19 cellular contexts compared by ENCODE assay signal in the genomic region with DNA sequence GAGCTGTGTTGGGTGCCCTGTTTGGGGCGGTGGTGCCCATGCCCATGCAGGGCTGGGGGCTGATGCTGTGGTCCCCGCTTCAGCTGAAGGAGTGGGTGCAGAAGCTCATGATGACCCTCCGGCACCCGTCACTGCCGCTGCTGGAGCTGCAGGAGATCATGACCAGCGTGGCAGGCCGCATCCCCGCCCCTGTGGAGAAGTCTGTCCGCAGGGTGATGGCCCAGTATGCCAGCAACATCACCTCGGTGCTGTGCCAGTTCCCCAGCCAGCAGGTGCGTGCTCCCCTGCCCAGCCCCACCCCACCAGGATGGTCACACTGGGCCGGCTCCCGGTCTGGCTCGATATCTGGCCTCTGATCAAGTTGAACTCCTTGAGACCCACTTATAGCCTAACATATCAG.
"Had no signal": no experiment of that assay in that cellular context is flagged by ENCODE, and none has a peak within 500 bp of the region (broad histone marks: within the 10 kb centered on the region; RNA-seq: fewer than 3 reads in every experiment).

No MANE protein-coding gene starts in this region.

- H3K9me3 Mint-ChIP-seq: natural killer cell; stimulated activated naive B cell treated with anti-CD40 and anti-IgM and Interleukin-4, amounts not matched to agents 10 μg/mL and 1 μg/mL and 100 μg/mL, for 72 hours; stimulated activated naive CD8-positive, alpha-beta T cell treated with anti-CD3 and anti-CD28 coated beads, Interleukin-15, Interleukin-2, amounts not matched to agents 100 ng/mL and 50 ng/mL, for 24 hours had no signal

- H3K36me3 Mint-ChIP-seq: natural killer cell had no signal

- H3K4me1 Mint-ChIP-seq: natural killer cell had no signal

- H3K27me3 ChIP-seq: dorsolateral prefrontal cortex, heart left ventricle, hepatocyte, neutrophil, pancreas, sigmoid colon, tibial nerve, upper lobe of left lung, uterus had no signal

- H2AFZ ChIP-seq: hepatocyte had no signal

- H3K9me3 ChIP-seq: heart left ventricle, left ventricle myocardium inferior, lower lobe of right lung, neutrophil, pancreas, sigmoid colon, thoracic aorta, tibial nerve, upper lobe of left lung, uterus had no signal

- H3K4me1 ChIP-seq: heart left ventricle, left ventricle myocardium inferior, lower lobe of right lung, pancreas, sigmoid colon, tibial nerve, upper lobe of left lung, uterus had no signal

- H3K27ac ChIP-seq: heart left ventricle, hepatocyte, left ventricle myocardium inferior, lower lobe of right lung, neutrophil, pancreas, sigmoid colon, thoracic aorta, tibial nerve, upper lobe of left lung, uterus had no signal

- DNase-seq: dorsolateral prefrontal cortex; effector CD4-positive, alpha-beta T cell; heart left ventricle; kidney; left ventricle myocardium inferior; lower lobe of right lung; natural killer cell; retina; sigmoid colon; stimulated activated CD4-positive, alpha-beta T cell treated with anti-CD3 and anti-CD28 coated beads, Interleukin-4, amount 100 ng/mL, for 4 hours; stimulated activated naive B cell treated with anti-CD40 and anti-IgM and Interleukin-4, amounts not matched to agents 10 μg/mL and 1 μg/mL and 100 μg/mL, for 72 hours; uterus had no signal

- H3K27ac Mint-ChIP-seq: natural killer cell; stimulated activated naive B cell treated with anti-CD40 and anti-IgM and Interleukin-4, amounts not matched to agents 10 μg/mL and 1 μg/mL and 100 μg/mL, for 72 hours; stimulated activated naive CD8-positive, alpha-beta T cell treated with anti-CD3 and anti-CD28 coated beads, Interleukin-15, Interleukin-2, amounts not matched to agents 100 ng/mL and 50 ng/mL, for 24 hours had no signal

- H3K27me3 Mint-ChIP-seq: stimulated activated naive B cell treated with anti-CD40 and anti-IgM and Interleukin-4, amounts not matched to agents 10 μg/mL and 1 μg/mL and 100 μg/mL, for 72 hours; stimulated activated naive CD8-positive, alpha-beta T cell treated with anti-CD3 and anti-CD28 coated beads, Interleukin-15, Interleukin-2, amounts not matched to agents 100 ng/mL and 50 ng/mL, for 24 hours had no signal

- ATAC-seq: lower lobe of right lung; natural killer cell; pancreas; stimulated activated naive B cell treated with anti-CD40 and anti-IgM and Interleukin-4, amounts not matched to agents 10 μg/mL and 1 μg/mL and 100 μg/mL, for 72 hours had no signal

- H3K4me2 ChIP-seq: hepatocyte had no signal

- H3K79me2 ChIP-seq: hepatocyte had no signal

- H3K36me3 ChIP-seq: uterus had no signal

- H3K4me3 ChIP-seq: dorsolateral prefrontal cortex, heart left ventricle, hepatocyte, left ventricle myocardium inferior, lower lobe of right lung, pancreas, sigmoid colon, thoracic aorta, tibial nerve, upper lobe of left lung, uterus had no signal

- H3K4me3 Mint-ChIP-seq: natural killer cell; stimulated activated naive B cell treated with anti-CD40 and anti-IgM and Interleukin-4, amounts not matched to agents 10 μg/mL and 1 μg/mL and 100 μg/mL, for 72 hours; stimulated activated naive CD8-positive, alpha-beta T cell treated with anti-CD3 and anti-CD28 coated beads, Interleukin-15, Interleukin-2, amounts not matched to agents 100 ng/mL and 50 ng/mL, for 24 hours had no signal
